8 cellular contexts compared by ENCODE assay signal in genomic region chr6:85678602-85679444, GRCh38. TPM values are rescaled to one million over a fixed set of nuclear protein-coding genes. Genes with fewer than 3 reads are reported as not detected.
DNase-seq lines count a peak whose midpoint lies in the region; ATAC-seq and TF ChIP-seq lines count a peak whose summit lies in the region.

No MANE protein-coding gene starts in this region.

- TF ChIP-seq CTCF in AG04449 (IDR thresholded peaks at IDR 0.05; ENCODE audit: insufficient read depth, low read length, missing control alignments), result peak; percentile 0
- TF ChIP-seq CTCF in VCaP (conservative IDR thresholded peaks at IDR 0.05), result 0 out of 2 replicates have a peak, but pooled peaks have one; percentile 15
- TF ChIP-seq CTCF in mammary epithelial cell (conservative IDR thresholded peaks at IDR 0.05 in 1 of 2, IDR thresholded peaks at IDR 0.05 in 1 of 2; ENCODE audit: extremely low read depth in 1 of 2, insufficient read depth in 1 of 2, low read depth in 1 of 2, low read length in 2 of 2), result peak in 1 of 2 donors; percentile 2
- TF ChIP-seq CTCF in smooth muscle cell (IDR thresholded peaks at IDR 0.05; ENCODE audit: borderline replicate concordance, insufficient read depth, poor library complexity, severe bottlenecking), result no peak

- in situ Hi-C loops in mammary epithelial cell (cut with MboI; ENCODE audit: low sequenced_read_pairs in 2 of 2), result loop anchor here in 1 of 2 donors (5.0 kb wide), 1 partner anchor 37 kb away; the partner anchor contains the start of gene SYNCRIP

- no TSS peak for BruUV-seq in mammary epithelial cell (replicated peaks; lab: Mats Ljungman, UMichigan)

- H3K9me3 ChIP-seq in mammary epithelial cell (replicated peaks; ENCODE audit: insufficient read depth, low read length) (no peaks in the 10 kb centered on the region), smooth muscle cell (replicated peaks; ENCODE audit: low read depth) (no peaks in the 10 kb centered on the region)

- H3K4me1 ChIP-seq in mammary epithelial cell (ENCODE audit: insufficient read depth, low read length) (peaks cover 22% of the 10 kb centered on the region), smooth muscle cell (ENCODE audit: low read depth) (peaks cover 16% of the 10 kb centered on the region)

- intact Hi-C loops in mammary epithelial cell (cut with micrococcal nuclease), result loop anchor here (1.0 to 10.0 kb wide), 4 partner anchors 36 to 322 kb away; partner anchors contain the start of gene SNX14

- CTCF ChIA-PET in AG04449 (lab: Yijun Ruan, JAX) (interaction anchor here (0.7 to 1.5 kb wide), 8 partner anchors 8 to 323 kb away, joined by 3 to 4 read pairs (median 3); no protein-coding TSS in a partner anchor), mammary epithelial cell (lab: Charles Lee; ENCODE audit: low non-redundant PET) (interaction anchor here (0.6 to 0.9 kb wide), 4 partner anchors 18 to 1963 kb away, joined by 3 to 5 read pairs (median 3); no protein-coding TSS in a partner anchor)

- DNase-seq in AG04449 (ENCODE audit: low read depth, low spot score) (peak; percentile 92), NCI-H2171 treated with DMSO at 0.1 percent for 48 hours (lab: John Stamatoyannopoulos, UW) (peak; percentile 99), mammary epithelial cell (peak; percentile 99), iPS-NIHi7 (ENCODE audit: extremely low spot score) (peak; percentile 96), smooth muscle cell (lab: John Stamatoyannopoulos, UW; ENCODE audit: unreplicated experiment) (peak; percentile 95)

- peak overlapping the region; percentile 81 for H3K4me3 ChIP-seq in AG04449 (ENCODE audit: low read depth, low read length)
- H3K4me3 ChIP-seq in mammary epithelial cell (replicated peaks in 1 of 3; ENCODE audit: insufficient read depth in 1 of 3, low read depth in 2 of 3, low read length in 3 of 3), result peak overlapping the region; percentile 73 to 92 (median 90)
- H3K4me3 ChIP-seq in smooth muscle cell, result peak overlapping the region; percentile 76

- H3F3A ChIP-seq in smooth muscle cell (ENCODE audit: low read depth), result peaks cover 20% of the 10 kb centered on the region

- H3K9ac ChIP-seq in mammary epithelial cell (ENCODE audit: insufficient read depth, low read length) (peak overlapping the region; percentile 99), smooth muscle cell (ENCODE audit: low read depth) (peak overlapping the region; percentile 94)

- H3K27ac ChIP-seq in VCaP (peak overlapping the region; percentile 81), mammary epithelial cell (ENCODE audit: insufficient read depth, low read depth, low read length) (peak overlapping the region; percentile 80), smooth muscle cell (ENCODE audit: low read depth) (peak overlapping the region; percentile 82)

- H3K36me3 ChIP-seq in mammary epithelial cell (ENCODE audit: insufficient read depth, low read length), result peaks cover 28% of the 10 kb centered on the region
- H3K36me3 ChIP-seq in smooth muscle cell (ENCODE audit: low read depth), result no peaks in the 10 kb centered on the region

- H2AFZ ChIP-seq in mammary epithelial cell (ENCODE audit: low read depth, low read length) (peak overlapping the region; percentile 86), smooth muscle cell (ENCODE audit: low read depth) (peak overlapping the region; percentile 83)

- POLR2A ChIA-PET in AG04449 (lab: Yijun Ruan, JAX), result interaction anchor here (0.5 to 5.8 kb wide), 40 partner anchors 9 to 904 kb away, joined by 3 to 337 read pairs (median 4); partner anchors contain the start of genes NT5E, SNX14 and SYNCRIP

- H4K20me1 ChIP-seq in mammary epithelial cell (ENCODE audit: insufficient read depth, low read length) (peaks cover 6% of the 10 kb centered on the region), smooth muscle cell (ENCODE audit: low read depth) (peaks cover 46% of the 10 kb centered on the region)

- dilution Hi-C loops in mammary epithelial cell (cut with HindIII; ENCODE audit: low sequenced_read_pairs), result loop anchor here (5.0 kb wide), 2 partner anchors 37 to 82 kb away; partner anchors contain the start of gene SYNCRIP

- H3K4me2 ChIP-seq in mammary epithelial cell (ENCODE audit: insufficient read depth, low read depth, low read length) (peak overlapping the region; percentile 87), smooth muscle cell (peak overlapping the region; percentile 93)

- under 1% methylated on average over 57 of the region's 82 CpGs for WGBS in mammary epithelial cell (ENCODE audit: low coverage, missing lambda C conversion rate)
- under 1% methylated on average over 68 of the region's 82 CpGs for WGBS in smooth muscle cell (ENCODE audit: low lambda C conversion rate)

- peaks cover 54% of the 10 kb centered on the region for H3K79me2 ChIP-seq in mammary epithelial cell (ENCODE audit: insufficient read depth, low read length)
- peaks cover 54% of the 10 kb centered on the region for H3K79me2 ChIP-seq in smooth muscle cell (ENCODE audit: low read depth)

- peak; percentile 82 for ATAC-seq in GM18870 (IDR thresholded peaks at IDR 0.05; ENCODE audit: unreplicated experiment)
- peak; percentile 83 for ATAC-seq in HG03108 (IDR thresholded peaks at IDR 0.05; ENCODE audit: unreplicated experiment)

- no peaks in the 10 kb centered on the region for H3K27me3 ChIP-seq in mammary epithelial cell (ENCODE audit: insufficient read depth, low read length)
- H3K27me3 ChIP-seq in smooth muscle cell (ENCODE audit: low read depth), result no peaks in the 10 kb centered on the region

RNA-seq across cellular contexts. Expression of gene SYNCRIP, which starts 36.1 kb away (rescaled TPM):
- total RNA-seq in mammary epithelial cell (100 to 1,000 TPM in 1 of 2 donors, 10 to 100 TPM in 1; 47.8 to 132 TPM), smooth muscle cell (74.6 and 87.3 TPM in 2 replicates)
- polyA plus RNA-seq in mammary epithelial cell (16.5 TPM), smooth muscle cell (53.1 and 60.9 TPM in 2 replicates)
- polyA minus RNA-seq in mammary epithelial cell, result 64.8 TPM

Comparison
In these comparisons a context has a peak if more than half of its experiments do, and no peak if none do; other contexts are left out.
1. Peak in every context shown above with its lines: DNase-seq, ATAC-seq, H3K4me3 ChIP-seq and H3K27ac ChIP-seq.